In genomic region chr6:32152414-32153251, GRCh38 we compare ENCODE assay signal across 8 cellular contexts. TPM values are rescaled to one million over a fixed set of nuclear protein-coding genes. Genes with fewer than 3 reads are reported as not detected.
DNase-seq lines count a peak whose midpoint lies in the region; ATAC-seq, FAIRE-seq and TF ChIP-seq lines count a peak whose summit lies in the region.

No MANE protein-coding gene starts in this region.

- DNase-seq in H7: peak; percentile 44
- no peak for DNase-seq in activated CD8-positive, alpha-beta T cell treated with anti-CD3 and anti-CD28 coated beads for 36 hours
- DNase-seq in cardiac muscle cell (ENCODE audit: low read depth in 1 of 2, low spot score in 1 of 2): peak; percentile 31 to 47
- no peak for DNase-seq in HTR-8/SVneo (ENCODE audit: insufficient read length, low spot score)
- no peak for DNase-seq in AG08395 (ENCODE audit: low spot score)
- no peak for DNase-seq in NCI-H187 treated with DMSO at 0.1 percent for 48 hours (lab: John Stamatoyannopoulos, UW)

- H3K9me3 Mint-ChIP-seq in activated CD8-positive, alpha-beta T cell treated with anti-CD3 and anti-CD28 coated beads for 36 hours: no peaks in the 10 kb centered on the region

- peaks cover 45% of the 10 kb centered on the region for H3K27me3 ChIP-seq in H7 (ENCODE audit: control insufficient read depth, insufficient read depth, low read length)
- H3K27me3 ChIP-seq in cardiac muscle cell: peaks cover 30% of the 10 kb centered on the region
- H3K27me3 ChIP-seq in rectal smooth muscle tissue (ENCODE audit: control insufficient read depth, insufficient read depth, low read length): peaks cover under 1% of the 10 kb centered on the region

- POLR2A ChIA-PET in activated CD8-positive, alpha-beta T cell treated with anti-CD3 and anti-CD28 coated beads for 36 hours (lab: Charles Lee): interaction anchor here (0.6 to 1.0 kb wide), 2 partner anchors 16 to 1354 kb away, joined by 3 read pairs; no protein-coding TSS in a partner anchor

- ATAC-seq in activated CD8-positive, alpha-beta T cell treated with anti-CD3 and anti-CD28 coated beads for 36 hours: no peak
- ATAC-seq in HG03196 (IDR thresholded peaks at IDR 0.05; ENCODE audit: unreplicated experiment): no peak

- H3K9me3 ChIP-seq in cardiac muscle cell (ENCODE audit: low read depth): no peaks in the 10 kb centered on the region

- peak overlapping the region; percentile 97 for H3K27ac Mint-ChIP-seq in activated CD8-positive, alpha-beta T cell treated with anti-CD3 and anti-CD28 coated beads for 36 hours

- H3K4me3 Mint-ChIP-seq in activated CD8-positive, alpha-beta T cell treated with anti-CD3 and anti-CD28 coated beads for 36 hours: peak overlapping the region; percentile 85

- peaks cover 10% of the 10 kb centered on the region for H3K36me3 Mint-ChIP-seq in activated CD8-positive, alpha-beta T cell treated with anti-CD3 and anti-CD28 coated beads for 36 hours (ENCODE audit: low read depth)

- H3K4me3 ChIP-seq in H7 (ENCODE audit: insufficient read depth, low read depth, low read length) (peak overlapping the region; percentile 80), cardiac muscle cell (peak overlapping the region; percentile 63), rectal smooth muscle tissue (ENCODE audit: low read length) (peak overlapping the region; percentile 88)

- FAIRE-seq in HTR-8/SVneo (lab: Jason Lieb, UNC): no peak

- peaks cover 8% of the 10 kb centered on the region for H3K36me3 ChIP-seq in H7 (replicated peaks; ENCODE audit: control insufficient read depth, insufficient read depth, low read length)
- peaks cover 11% of the 10 kb centered on the region for H3K36me3 ChIP-seq in cardiac muscle cell
- H3K36me3 ChIP-seq in rectal smooth muscle tissue (ENCODE audit: control insufficient read depth, insufficient read depth, low read length): peaks cover 5% of the 10 kb centered on the region

- H3K27ac ChIP-seq in cardiac muscle cell (peak overlapping the region; percentile 91), rectal smooth muscle tissue (ENCODE audit: low read depth, low read length) (peak overlapping the region; percentile 91)

- TF ChIP-seq CTCF in activated CD8-positive, alpha-beta T cell treated with anti-CD3 and anti-CD28 coated beads for 36 hours (IDR thresholded peaks at IDR 0.05): no peak
- TF ChIP-seq CTCF in cardiac muscle cell (IDR thresholded peaks at IDR 0.05; ENCODE audit: low read depth, low read length): no peak

- peaks cover 18% of the 10 kb centered on the region for H3K4me1 ChIP-seq in cardiac muscle cell (ENCODE audit: low read depth)
- H3K4me1 ChIP-seq in rectal smooth muscle tissue (ENCODE audit: control insufficient read depth, insufficient read depth, low read length): peaks cover 17% of the 10 kb centered on the region

- no peak overlapping the region for H3K9ac ChIP-seq in rectal smooth muscle tissue (ENCODE audit: low read length)

- CTCF ChIA-PET in activated CD8-positive, alpha-beta T cell treated with anti-CD3 and anti-CD28 coated beads for 36 hours (lab: Charles Lee): interaction anchor here (1.2 to 2.9 kb wide), 3 partner anchors 24 to 105 kb away, joined by 6 to 8 read pairs (median 6); partner anchors contain the start of genes ATF6B and FKBPL

- H3K4me1 Mint-ChIP-seq in activated CD8-positive, alpha-beta T cell treated with anti-CD3 and anti-CD28 coated beads for 36 hours (ENCODE audit: low read depth): peaks cover 53% of the 10 kb centered on the region

- intact Hi-C loops in activated CD8-positive, alpha-beta T cell treated with anti-CD3 and anti-CD28 coated beads for 36 hours (cut with micrococcal nuclease): no loop called here

- H3K27me3 Mint-ChIP-seq in activated CD8-positive, alpha-beta T cell treated with anti-CD3 and anti-CD28 coated beads for 36 hours: peaks cover 22% of the 10 kb centered on the region

RNA-seq across cellular contexts. Expression of gene PRRT1, which starts 0.9 kb away (rescaled TPM):
- total RNA-seq in H7 (2014; rRNA removed; shearing (Covaris generic)): 0.14 TPM in 1 of 2 replicates, not detected in the other
- total RNA-seq in activated CD8-positive, alpha-beta T cell treated with anti-CD3 and anti-CD28 coated beads for 36 hours: 1 to 10 TPM; 1.1 to 1.6 TPM
- total RNA-seq in cardiac muscle cell: 0.78 and 4.4 TPM in 2 replicates
- 4.9 and 6.2 TPM in 2 replicates for polyA plus RNA-seq in cardiac muscle cell

RNA-seq across cellular contexts. Expression of gene PPT2, which starts 1.3 kb away (rescaled TPM):
- total RNA-seq in H7 (2014; rRNA removed; shearing (Covaris generic)): 24.7 and 25.5 TPM in 2 replicates
- 10 to 100 TPM; 14.4 to 21.7 TPM for total RNA-seq in activated CD8-positive, alpha-beta T cell treated with anti-CD3 and anti-CD28 coated beads for 36 hours
- total RNA-seq in cardiac muscle cell: 42.7 and 147 TPM in 2 replicates
- 34.6 and 50.2 TPM in 2 replicates for polyA plus RNA-seq in cardiac muscle cell

RNA-seq across cellular contexts. Expression of gene EGFL8, which starts 11.8 kb away (rescaled TPM):
- total RNA-seq in H7 (2014; rRNA removed; shearing (Covaris generic)): 4.3 and 5.9 TPM in 2 replicates
- total RNA-seq in activated CD8-positive, alpha-beta T cell treated with anti-CD3 and anti-CD28 coated beads for 36 hours: 10 to 100 TPM; 13.3 to 14.0 TPM
- 10.2 and 18.7 TPM in 2 replicates for total RNA-seq in cardiac muscle cell
- 10.1 and 15.2 TPM in 2 replicates for polyA plus RNA-seq in cardiac muscle cell

RNA-seq across cellular contexts. Expression of gene FKBPL, which starts 22.5 kb away (rescaled TPM):
- 12.5 and 12.8 TPM in 2 replicates for total RNA-seq in H7 (2014; rRNA removed; shearing (Covaris generic))
- total RNA-seq in activated CD8-positive, alpha-beta T cell treated with anti-CD3 and anti-CD28 coated beads for 36 hours: 1 to 10 TPM; 5.3 to 5.8 TPM
- total RNA-seq in cardiac muscle cell: 7.0 and 7.7 TPM in 2 replicates
- polyA plus RNA-seq in cardiac muscle cell: 10.0 and 14.2 TPM in 2 replicates

RNA-seq across cellular contexts. Expression of gene AGPAT1, which starts 23.3 kb away (rescaled TPM):
- 99.3 and 113 TPM in 2 replicates for total RNA-seq in H7 (2014; rRNA removed; shearing (Covaris generic))
- total RNA-seq in activated CD8-positive, alpha-beta T cell treated with anti-CD3 and anti-CD28 coated beads for 36 hours: 10 to 100 TPM; 24.6 to 28.7 TPM
- total RNA-seq in cardiac muscle cell: 128 and 146 TPM in 2 replicates
- 69.3 and 69.6 TPM in 2 replicates for polyA plus RNA-seq in cardiac muscle cell

Comparison
In these comparisons a context has a peak if more than half of its experiments do, and no peak if none do; other contexts are left out.
1. DNase-seq: peak in H7 (single experiment) and cardiac muscle cell (2 of 2); none in activated CD8-positive, alpha-beta T cell treated with anti-CD3 and anti-CD28 coated beads for 36 hours (single experiment), HTR-8/SVneo (single experiment), AG08395 (single experiment) and NCI-H187 treated with DMSO at 0.1 percent for 48 hours (single experiment).
2. Peak in every context shown above with its lines, with median percentiles within 50 percentile points of each other: H3K4me3 ChIP-seq.